8 cellular contexts compared by ENCODE assay signal in genomic region chr13:79393564-79394249, GRCh38. TPM values are rescaled to one million over a fixed set of nuclear protein-coding genes. Genes with fewer than 3 reads are reported as not detected.
DNase-seq lines count a peak whose midpoint lies in the region; ATAC-seq, FAIRE-seq and TF ChIP-seq lines count a peak whose summit lies in the region.

No MANE protein-coding gene starts in this region.

- H2BK5ac ChIP-seq in H1 (ENCODE audit: low read depth, low read length): no peak overlapping the region; the same call in 1 of the 2 replicates

- no peak overlapping the region for H2AK5ac ChIP-seq in H1 (ENCODE audit: low read depth, low read length)

- no peak overlapping the region for H3K4ac ChIP-seq in H1 (replicated peaks; ENCODE audit: insufficient read length, low read depth, low read length)

- no peak for TF ChIP-seq RAD21 in H1 (IDR thresholded peaks at IDR 0.05 in 1 of 2, conservative IDR thresholded peaks at IDR 0.05 in 1 of 2; ENCODE audit: low read depth in 2 of 2, low read length in 2 of 2)

- no peak overlapping the region for H4K5ac ChIP-seq in H1 (ENCODE audit: insufficient read length, low read depth, low read length)

- H4K91ac ChIP-seq in H1 (replicated peaks; ENCODE audit: insufficient read length, low read length): no peak overlapping the region

- H3K4me1 ChIP-seq in SJCRH30: peaks cover 7% of the 10 kb centered on the region; the same call in 1 of the 2 replicates
- peaks cover 0 to 4% (median 0%) of the 10 kb centered on the region in 4 experiments; a peak in 1 of 7 replicates for H3K4me1 ChIP-seq in H1 (replicated peaks in 1 of 4; ENCODE audit: control insufficient read depth in 3 of 4, insufficient read depth in 4 of 4, low read length in 3 of 4)
- peaks cover 16 to 19% of the 10 kb centered on the region in 2 donors for H3K4me1 ChIP-seq in thyroid gland

- H3K18ac ChIP-seq in H1 (ENCODE audit: extremely low read depth, low read length): 0 out of 2 replicates have a peak overlapping the region, but pooled peaks have one; percentile 54

- H2BK12ac ChIP-seq in H1 (ENCODE audit: low read depth, low read length): no peak overlapping the region

- no peak overlapping the region for H3K27ac ChIP-seq in SJCRH30
- no peak overlapping the region for H3K27ac ChIP-seq in H1 (ENCODE audit: low read depth, low read length)
- peak overlapping the region in 2 of 3 donors; percentile 3 to 28 for H3K27ac ChIP-seq in thyroid gland

- H3K14ac ChIP-seq in H1 (ENCODE audit: insufficient read length): no peak overlapping the region

- H2AFZ ChIP-seq in H1 (ENCODE audit: low read length): no peak overlapping the region

- intact Hi-C loops in thyroid gland (cut with DNase I): no loop called here

- no peak overlapping the region for H3K23ac ChIP-seq in H1 (ENCODE audit: insufficient read length)

- no peak overlapping the region for H3K4me2 ChIP-seq in H1 (ENCODE audit: insufficient read depth in 1 of 2, low read depth in 2 of 2, low read length in 2 of 2)

- TF ChIP-seq CTCF in H1 (IDR thresholded peaks at IDR 0.05; ENCODE audit: control extremely low read depth in 1 of 3, insufficient read depth in 1 of 3, low read depth in 1 of 3, low read length in 3 of 3) (no peak), thyroid gland (IDR thresholded peaks at IDR 0.05) (no peak)

- H3K36me3 ChIP-seq in SJCRH30 (peaks cover 63% of the 10 kb centered on the region), H1 (ENCODE audit: control insufficient read depth in 2 of 4, insufficient read depth in 4 of 4, low read length in 3 of 4) (peaks cover 0 to 33% (median 7%) of the 10 kb centered on the region in 4 experiments; a peak in 4 of 8 replicates), thyroid gland (peaks cover 0 to 3% of the 10 kb centered on the region in 2 donors)

- DNase-seq in SJCRH30 (peak; percentile 59 to 63), H1 (ENCODE audit: low read depth in 1 of 2, low spot score in 2 of 2) (no peak), thyroid gland (no peak), AML-193 (lab: John Stamatoyannopoulos, UW) (no peak), NCI-H524 treated with DMSO at 0.1 percent for 48 hours (lab: John Stamatoyannopoulos, UW) (no peak)

- H3K4me3 ChIP-seq in GM08714 (ENCODE audit: low read length): peak overlapping the region; percentile 39; the same call in 1 of the 2 replicates
- no peak overlapping the region for H3K4me3 ChIP-seq in SJCRH30
- H3K4me3 ChIP-seq in H1 (ENCODE audit: extremely low read depth in 1 of 4, insufficient read depth in 2 of 4, low read depth in 3 of 4, low read length in 4 of 4): no peak overlapping the region
- H3K4me3 ChIP-seq in thyroid gland (replicated peaks in 1 of 3): no peak overlapping the region

- H3K9ac ChIP-seq in H1 (replicated peaks in 1 of 4; ENCODE audit: extremely low read depth in 1 of 4, low read depth in 3 of 4, low read length in 3 of 4): no peak overlapping the region

- ATAC-seq in GM21447 (IDR thresholded peaks at IDR 0.05; ENCODE audit: unreplicated experiment) (peak; percentile 86), HG03571 (IDR thresholded peaks at IDR 0.05; ENCODE audit: unreplicated experiment) (peak; percentile 86)

- H2BK120ac ChIP-seq in H1 (replicated peaks; ENCODE audit: low read depth, low read length): no peak overlapping the region

- POLR2A ChIA-PET in H1 (lab: Charles Lee; ENCODE audit: partially characterized antibody): interaction anchor here (0.7 to 2.6 kb wide), 4 partner anchors 9 to 138 kb away, joined by 3 to 8 read pairs (median 4); partner anchors contain the start of gene RBM26

- CTCF ChIA-PET in H1 (lab: Charles Lee; ENCODE audit: partially characterized antibody): interaction anchor here (0.6 to 3.5 kb wide), 5 partner anchors 12 to 1117 kb away, joined by 3 to 14 read pairs (median 3); no protein-coding TSS in a partner anchor

- H3K56ac ChIP-seq in H1 (replicated peaks; ENCODE audit: insufficient read length, low read depth, low read length): no peak overlapping the region

- TF ChIP-seq POLR2A in H1 (IDR thresholded peaks at IDR 0.05; ENCODE audit: control extremely low read depth in 1 of 2, low read depth in 2 of 2, low read length in 2 of 2): no peak
- TF ChIP-seq POLR2A in thyroid gland (IDR thresholded peaks at IDR 0.05): no peak

- peaks cover 26 to 93% of the 10 kb centered on the region in 2 experiments for H3K79me2 ChIP-seq in H1 (ENCODE audit: control insufficient read depth in 1 of 2, insufficient read depth in 2 of 2, low read length in 2 of 2)

- H3K23me2 ChIP-seq in H1 (ENCODE audit: low read depth, low read length): no peaks in the 10 kb centered on the region

- TF ChIP-seq EP300 in H1 (IDR thresholded peaks at IDR 0.05; ENCODE audit: borderline replicate concordance in 1 of 2, low read depth in 2 of 2, low read length in 2 of 2): no peak

- H3K27me3 ChIP-seq in SJCRH30 (no peaks in the 10 kb centered on the region), H1 (replicated peaks in 1 of 4; ENCODE audit: control insufficient read depth in 3 of 4, extremely low read depth in 1 of 4, insufficient read depth in 3 of 4, low read length in 3 of 4) (no peaks in the 10 kb centered on the region), thyroid gland (no peaks in the 10 kb centered on the region)

- no peak overlapping the region for H2BK15ac ChIP-seq in H1 (ENCODE audit: low read length)

- no peak overlapping the region for H4K8ac ChIP-seq in H1 (ENCODE audit: extremely low read depth, insufficient read depth, low read length)

- H2BK20ac ChIP-seq in H1 (ENCODE audit: low read length): no peak overlapping the region

- FAIRE-seq in H1 (lab: Jason Lieb, UNC): no peak

- H3K79me1 ChIP-seq in H1 (ENCODE audit: low read depth, low read length): peaks cover 8% of the 10 kb centered on the region

- peaks cover 6 to 10% of the 10 kb centered on the region in 2 experiments for H4K20me1 ChIP-seq in H1 (replicated peaks in 1 of 2; ENCODE audit: control insufficient read depth in 1 of 2, insufficient read depth in 2 of 2, low read length in 2 of 2)

- H3K9me3 ChIP-seq in SJCRH30 (replicated peaks) (peaks cover 11% of the 10 kb centered on the region; the same call in 1 of the 2 replicates), H1 (ENCODE audit: insufficient read depth in 2 of 2, low read depth in 1 of 2, low read length in 1 of 2) (peaks cover 0 to 10% of the 10 kb centered on the region in 2 experiments; a peak in 1 of 4 replicates), thyroid gland (no peaks in the 10 kb centered on the region)

- WGBS in H1 (ENCODE audit: extremely low coverage in 1 of 2, insufficient coverage in 1 of 2, insufficient read length in 1 of 2, insufficient replicate concordance in 2 of 2, low coverage in 1 of 2, low lambda C conversion rate in 2 of 2, missing lambda C conversion rate in 1 of 2), 2 experiments: 83% methylated on average over 14 of the region's 14 CpGs; no CpG with 5 or more reads in 1 of the 2 experiments
- WGBS in thyroid gland, 2 donors: 34 to 35% methylated on average over 14 of the region's 14 CpGs

TF ChIP-seq in H1, 55 proteins besides CTCF, POLR2A, EP300 and RAD21:
- TF ChIP-seq CBX8 (IDR thresholded peaks at IDR 0.05; ENCODE audit: borderline replicate concordance, low read depth, low read length) (no peak), POLR2AphosphoS5 (IDR thresholded peaks at IDR 0.05; ENCODE audit: low read depth, low read length) (0 out of 2 replicates have a peak, but pooled peaks have one; percentile 13)

RNA-seq across cellular contexts. Expression of gene RBM26, which starts 12.3 kb away (rescaled TPM):
- total RNA-seq in SJCRH30 (2014; rRNA removed; shearing (Covaris generic)): 79.8 and 98.3 TPM in 2 replicates
- total RNA-seq in H1 (2021; fragmentation: NEBNext Ultra II Directional; extraction: Animal tissue kit (Norgen Biotek cat#: 25700)): 64.3 and 65.5 TPM in 2 replicates
- polyA plus RNA-seq in H1 (2011; rRNA removed): 15.0 and 20.3 TPM in 2 replicates
- 24.5 TPM for polyA plus RNA-seq in H1 (2011; cell fraction: cytosol; rRNA removed)
- polyA plus RNA-seq in H1 (2011; cell fraction: nucleus; rRNA removed): 30.2 TPM
- 23.4 to 44.0 TPM (median 28.1 TPM) in 4 replicates for polyA plus RNA-seq in H1 (2012, experiment 1 of 2)
- 2.5 TPM for polyA plus RNA-seq in H1 (2012, experiment 2 of 2)
- polyA plus RNA-seq in H1 (2013, experiment 1 of 2): 50.5 TPM
- 41.9 TPM for polyA plus RNA-seq in H1 (2013, experiment 2 of 2)
- polyA minus RNA-seq in H1 (2011; rRNA and poly(A)+ RNA removed): 34.8 and 35.5 TPM in 2 replicates
- polyA minus RNA-seq in H1 (2011; cell fraction: cytosol; rRNA and poly(A)+ RNA removed): 21.1 TPM
- polyA minus RNA-seq in H1 (2011; cell fraction: nucleus; rRNA and poly(A)+ RNA removed): 92.9 TPM
- 10 to 100 TPM; 54.7 to 67.5 (median 56.8) TPM for total RNA-seq in thyroid gland

Comparison
In these comparisons a context has a peak if more than half of its experiments do, and no peak if none do; other contexts are left out.
1. DNase-seq: peak in SJCRH30 (2 of 2); none in H1 (0 of 2), thyroid gland (0 of 2), AML-193 (0 of 2) and NCI-H524 treated with DMSO at 0.1 percent for 48 hours (single experiment).
2. H3K27ac ChIP-seq: peak in thyroid gland (2 of 3); none in SJCRH30 (single experiment) and H1 (single experiment).